14 cellular contexts compared by ENCODE assay signal in genomic region chr22:26744892-26745808, GRCh38.
DNase-seq lines count a peak whose midpoint lies in the region; ATAC-seq and TF ChIP-seq lines count a peak whose summit lies in the region.
"Had no signal": no experiment of that assay in that cellular context is flagged by ENCODE, and none has a peak within 500 bp of the region (broad histone marks: within the 10 kb centered on the region; RNA-seq: fewer than 3 reads in every experiment).

No MANE protein-coding gene starts in this region.

- POLR2A ChIA-PET in WTC11 (lab: Charles Lee) = interaction anchor here (0.6 kb wide), 1 partner anchor 406 kb away, joined by 4 read pairs; no protein-coding TSS in a partner anchor

- 78% methylated on average over 4 of the region's 4 CpGs for WGBS in hepatocyte (ENCODE audit: low lambda C conversion rate, missing lambda C conversion rate)
- WGBS in upper lobe of left lung, 2 donors = 72 to 80% methylated on average over 4 of the region's 4 CpGs

- H3K4me1 ChIP-seq in hepatocyte (ENCODE audit: insufficient read depth) (no peaks in the 10 kb centered on the region), upper lobe of left lung (no peaks in the 10 kb centered on the region)

- peak overlapping the region; percentile 69; the same call in 1 of the 2 replicates for H3K27ac Mint-ChIP-seq in WTC11
- no peak overlapping the region for H3K27ac Mint-ChIP-seq in activated naive CD8-positive, alpha-beta T cell treated with anti-CD3 and anti-CD28 coated beads, Interleukin-2, amount 50 U/mL, for 24 hours
- H3K27ac Mint-ChIP-seq: B cell, H9 had no signal

- H3K36me3 ChIP-seq in hepatocyte (replicated peaks; ENCODE audit: insufficient read depth, low read depth) (no peaks in the 10 kb centered on the region), upper lobe of left lung (no peaks in the 10 kb centered on the region)

- CTCF ChIA-PET in WTC11 (lab: Charles Lee) = no interaction called here

- H2AFZ ChIP-seq in hepatocyte = no peak overlapping the region

- H3K27ac ChIP-seq in hepatocyte (peak overlapping the region; percentile 18), upper lobe of left lung (no peak overlapping the region)

- peaks cover 20% of the 10 kb centered on the region for H3K4me1 Mint-ChIP-seq in WTC11
- peaks cover 2% of the 10 kb centered on the region for H3K4me1 Mint-ChIP-seq in activated naive CD8-positive, alpha-beta T cell treated with anti-CD3 and anti-CD28 coated beads, Interleukin-2, amount 50 U/mL, for 24 hours
- H3K4me1 Mint-ChIP-seq: B cell had no signal

- no peaks in the 10 kb centered on the region for H3K36me3 Mint-ChIP-seq in WTC11
- peaks cover 7% of the 10 kb centered on the region for H3K36me3 Mint-ChIP-seq in activated naive CD8-positive, alpha-beta T cell treated with anti-CD3 and anti-CD28 coated beads, Interleukin-2, amount 50 U/mL, for 24 hours (ENCODE audit: low read depth)

- H3K9me2 ChIP-seq in hepatocyte (replicated peaks; ENCODE audit: insufficient read depth) = no peaks in the 10 kb centered on the region

- DNase-seq in EH (ENCODE audit: low read depth) = peak; percentile 29
- DNase-seq in WTC11 (ENCODE audit: low spot score) = no peak
- no peak for DNase-seq in hepatocyte (ENCODE audit: low spot score)
- DNase-seq in renal cortical epithelial cell (ENCODE audit: low read depth) = peak; percentile 76
- no peak for DNase-seq in upper lobe of left lung
- DNase-seq in activated naive CD8-positive, alpha-beta T cell treated with anti-CD3 and anti-CD28 coated beads, Interleukin-2, amount 50 U/mL, for 24 hours = no peak
- DNase-seq: CD4-positive, alpha-beta memory T cell; H9; NCI-H1048; NCI-H146; NCI-H446 had no signal

- H3K27me3 ChIP-seq in hepatocyte = no peaks in the 10 kb centered on the region
- H3K27me3 ChIP-seq in upper lobe of left lung = no peaks in the 10 kb centered on the region

- ATAC-seq in WTC11 (no peak), HG02763 (IDR thresholded peaks at IDR 0.05; ENCODE audit: unreplicated experiment) (no peak), upper lobe of left lung (ENCODE audit: low FRiP score in 2 of 2) (no peak), HG02623 (IDR thresholded peaks at IDR 0.05; ENCODE audit: unreplicated experiment) (no peak)
- no peak for ATAC-seq in activated naive CD8-positive, alpha-beta T cell treated with anti-CD3 and anti-CD28 coated beads, Interleukin-2, amount 50 U/mL, for 24 hours

- H4K20me1 ChIP-seq in hepatocyte (ENCODE audit: insufficient read depth, poor library complexity, severe bottlenecking) = no peaks in the 10 kb centered on the region

- TF ChIP-seq CTCF in WTC11 (IDR thresholded peaks at IDR 0.05) (no peak), hepatocyte (IDR thresholded peaks at IDR 0.05; ENCODE audit: poor library complexity) (no peak), upper lobe of left lung (IDR thresholded peaks at IDR 0.05) (no peak)

- no peak overlapping the region for H3K4me3 ChIP-seq in hepatocyte
- H3K4me3 ChIP-seq in upper lobe of left lung = no peak overlapping the region

- no peak for TF ChIP-seq EP300 in upper lobe of left lung (IDR thresholded peaks at IDR 0.05)

- H3K79me2 ChIP-seq in hepatocyte = no peaks in the 10 kb centered on the region

- H3K4me3 Mint-ChIP-seq in WTC11 = no peak overlapping the region
- H3K4me3 Mint-ChIP-seq in activated naive CD8-positive, alpha-beta T cell treated with anti-CD3 and anti-CD28 coated beads, Interleukin-2, amount 50 U/mL, for 24 hours = no peak overlapping the region
- H3K4me3 Mint-ChIP-seq: B cell; CD4-positive, alpha-beta memory T cell; H9 had no signal

- H3K9me3 ChIP-seq in hepatocyte (ENCODE audit: low read depth) (no peaks in the 10 kb centered on the region), upper lobe of left lung (no peaks in the 10 kb centered on the region)

- no peak for TF ChIP-seq POLR2A in upper lobe of left lung (IDR thresholded peaks at IDR 0.05)

- no peaks in the 10 kb centered on the region for H3K27me3 Mint-ChIP-seq in WTC11 (ENCODE audit: low read depth)
- no peaks in the 10 kb centered on the region for H3K27me3 Mint-ChIP-seq in activated naive CD8-positive, alpha-beta T cell treated with anti-CD3 and anti-CD28 coated beads, Interleukin-2, amount 50 U/mL, for 24 hours
- H3K27me3 Mint-ChIP-seq: B cell; CD4-positive, alpha-beta memory T cell had no signal

- peaks cover 3% of the 10 kb centered on the region; the same call in 1 of the 2 replicates for H3K9me3 Mint-ChIP-seq in WTC11
- no peaks in the 10 kb centered on the region for H3K9me3 Mint-ChIP-seq in activated naive CD8-positive, alpha-beta T cell treated with anti-CD3 and anti-CD28 coated beads, Interleukin-2, amount 50 U/mL, for 24 hours
- H3K9me3 Mint-ChIP-seq: CD4-positive, alpha-beta memory T cell; H9 had no signal

- H3K4me2 ChIP-seq in hepatocyte = no peak overlapping the region

TF ChIP-seq in WTC11, 78 proteins besides CTCF, POLR2A, EP300 and RAD21 (continues in another document):
- TF ChIP-seq MXD4 (CRISPR knock-in tag; IDR thresholded peaks at IDR 0.05; ENCODE audit: borderline replicate concordance) (no peak), TEAD4 (CRISPR knock-in tag; IDR thresholded peaks at IDR 0.05) (no peak), FOXJ3 (CRISPR knock-in tag; IDR thresholded peaks at IDR 0.05; ENCODE audit: borderline replicate concordance) (no peak), ZNF232 (CRISPR knock-in tag; IDR thresholded peaks at IDR 0.05) (no peak), IRF1 (CRISPR knock-in tag; IDR thresholded peaks at IDR 0.05) (no peak), CREM (CRISPR knock-in tag; IDR thresholded peaks at IDR 0.05) (no peak), TCF7 (CRISPR knock-in tag; IDR thresholded peaks at IDR 0.05; ENCODE audit: low read depth) (no peak)
- TF ChIP-seq, protein P1, sequence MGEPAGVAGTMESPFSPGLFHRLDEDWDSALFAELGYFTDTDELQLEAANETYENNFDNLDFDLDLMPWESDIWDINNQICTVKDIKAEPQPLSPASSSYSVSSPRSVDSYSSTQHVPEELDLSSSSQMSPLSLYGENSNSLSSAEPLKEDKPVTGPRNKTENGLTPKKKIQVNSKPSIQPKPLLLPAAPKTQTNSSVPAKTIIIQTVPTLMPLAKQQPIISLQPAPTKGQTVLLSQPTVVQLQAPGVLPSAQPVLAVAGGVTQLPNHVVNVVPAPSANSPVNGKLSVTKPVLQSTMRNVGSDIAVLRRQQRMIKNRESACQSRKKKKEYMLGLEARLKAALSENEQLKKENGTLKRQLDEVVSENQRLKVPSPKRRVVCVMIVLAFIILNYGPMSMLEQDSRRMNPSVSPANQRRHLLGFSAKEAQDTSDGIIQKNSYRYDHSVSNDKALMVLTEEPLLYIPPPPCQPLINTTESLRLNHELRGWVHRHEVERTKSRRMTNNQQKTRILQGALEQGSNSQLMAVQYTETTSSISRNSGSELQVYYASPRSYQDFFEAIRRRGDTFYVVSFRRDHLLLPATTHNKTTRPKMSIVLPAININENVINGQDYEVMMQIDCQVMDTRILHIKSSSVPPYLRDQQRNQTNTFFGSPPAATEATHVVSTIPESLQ (CRISPR knock-in tag; IDR thresholded peaks at IDR 0.05) = no peak
- TF ChIP-seq, protein P2, sequence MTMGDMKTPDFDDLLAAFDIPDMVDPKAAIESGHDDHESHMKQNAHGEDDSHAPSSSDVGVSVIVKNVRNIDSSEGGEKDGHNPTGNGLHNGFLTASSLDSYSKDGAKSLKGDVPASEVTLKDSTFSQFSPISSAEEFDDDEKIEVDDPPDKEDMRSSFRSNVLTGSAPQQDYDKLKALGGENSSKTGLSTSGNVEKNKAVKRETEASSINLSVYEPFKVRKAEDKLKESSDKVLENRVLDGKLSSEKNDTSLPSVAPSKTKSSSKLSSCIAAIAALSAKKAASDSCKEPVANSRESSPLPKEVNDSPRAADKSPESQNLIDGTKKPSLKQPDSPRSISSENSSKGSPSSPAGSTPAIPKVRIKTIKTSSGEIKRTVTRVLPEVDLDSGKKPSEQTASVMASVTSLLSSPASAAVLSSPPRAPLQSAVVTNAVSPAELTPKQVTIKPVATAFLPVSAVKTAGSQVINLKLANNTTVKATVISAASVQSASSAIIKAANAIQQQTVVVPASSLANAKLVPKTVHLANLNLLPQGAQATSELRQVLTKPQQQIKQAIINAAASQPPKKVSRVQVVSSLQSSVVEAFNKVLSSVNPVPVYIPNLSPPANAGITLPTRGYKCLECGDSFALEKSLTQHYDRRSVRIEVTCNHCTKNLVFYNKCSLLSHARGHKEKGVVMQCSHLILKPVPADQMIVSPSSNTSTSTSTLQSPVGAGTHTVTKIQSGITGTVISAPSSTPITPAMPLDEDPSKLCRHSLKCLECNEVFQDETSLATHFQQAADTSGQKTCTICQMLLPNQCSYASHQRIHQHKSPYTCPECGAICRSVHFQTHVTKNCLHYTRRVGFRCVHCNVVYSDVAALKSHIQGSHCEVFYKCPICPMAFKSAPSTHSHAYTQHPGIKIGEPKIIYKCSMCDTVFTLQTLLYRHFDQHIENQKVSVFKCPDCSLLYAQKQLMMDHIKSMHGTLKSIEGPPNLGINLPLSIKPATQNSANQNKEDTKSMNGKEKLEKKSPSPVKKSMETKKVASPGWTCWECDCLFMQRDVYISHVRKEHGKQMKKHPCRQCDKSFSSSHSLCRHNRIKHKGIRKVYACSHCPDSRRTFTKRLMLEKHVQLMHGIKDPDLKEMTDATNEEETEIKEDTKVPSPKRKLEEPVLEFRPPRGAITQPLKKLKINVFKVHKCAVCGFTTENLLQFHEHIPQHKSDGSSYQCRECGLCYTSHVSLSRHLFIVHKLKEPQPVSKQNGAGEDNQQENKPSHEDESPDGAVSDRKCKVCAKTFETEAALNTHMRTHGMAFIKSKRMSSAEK (CRISPR knock-in tag; IDR thresholded peaks at IDR 0.05; ENCODE audit: borderline replicate concordance) = no peak

Comparison
In these comparisons a context has a peak if more than half of its experiments do, and no peak if none do; other contexts are left out.
1. DNase-seq: peak in EH (single experiment) and renal cortical epithelial cell (single experiment); none in WTC11 (single experiment), hepatocyte (single experiment), upper lobe of left lung (0 of 2) and activated naive CD8-positive, alpha-beta T cell treated with anti-CD3 and anti-CD28 coated beads, Interleukin-2, amount 50 U/mL, for 24 hours (single experiment).